In the genomic region with DNA sequence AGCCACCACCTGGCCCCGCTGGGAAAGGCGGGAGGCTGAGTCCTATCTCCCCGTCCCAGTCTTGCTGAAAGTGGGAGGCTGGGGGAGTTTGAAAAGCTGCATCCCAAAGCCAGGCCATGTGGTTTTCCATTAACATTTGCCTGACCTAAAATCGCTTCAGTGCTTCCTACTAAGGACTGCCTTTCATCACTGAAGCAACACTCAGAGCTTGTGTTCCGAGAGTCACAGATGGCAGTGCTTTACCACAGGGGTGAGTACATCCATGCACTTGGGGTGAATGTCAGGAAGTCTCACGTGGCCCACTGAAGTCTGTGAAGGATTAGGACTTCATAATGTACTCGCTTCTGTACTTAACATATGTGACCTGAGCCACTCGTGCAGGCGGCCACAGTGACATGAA, we compare ENCODE assay signal across 21 cellular contexts. TPM values are rescaled to one million over a fixed set of nuclear protein-coding genes. Genes with fewer than 3 reads are reported as not detected.
"Had no signal": no experiment of that assay in that cellular context is flagged by ENCODE, and none has a peak within 500 bp of the region (broad histone marks: within the 10 kb centered on the region; RNA-seq: fewer than 3 reads in every experiment).

No MANE protein-coding gene starts in this region.

- H3K9me3 ChIP-seq: gastroesophageal sphincter, psoas muscle, stomach, uterus had no signal

- H3K4me1 Mint-ChIP-seq: activated T-helper 17 cell treated with anti-CD3 and anti-CD28 coated beads, Interleukin-2, amount 50 U/mL, for 72 hours; naive thymus-derived CD8-positive, alpha-beta T cell had no signal

- H3K4me1 ChIP-seq: psoas muscle, uterus had no signal

- H3K4me3 Mint-ChIP-seq: activated T-helper 17 cell treated with anti-CD3 and anti-CD28 coated beads, Interleukin-2, amount 50 U/mL, for 72 hours; naive thymus-derived CD8-positive, alpha-beta T cell had no signal

- H3K27me3 Mint-ChIP-seq: activated T-helper 17 cell treated with anti-CD3 and anti-CD28 coated beads, Interleukin-2, amount 50 U/mL, for 72 hours had no signal

- FAIRE-seq: bronchial epithelial cell, islet of Langerhans had no signal

- DNase-seq: activated CD4-positive, alpha-beta T cell treated with anti-CD3 and anti-CD28 coated beads, Interleukin-2, amount 50 U/mL, for 4 hours; activated CD4-positive, CD25-positive, alpha-beta regulatory T cell treated with anti-CD3 and anti-CD28 coated beads, Interleukin-2, amount 50 U/mL, for 72 hours; activated naive CD4-positive, alpha-beta T cell treated with Interleukin-2 at 50 U/mL for 16 hours; activated T-cell treated with anti-CD3 and anti-CD28 coated beads for 4 hours; anterior cingulate cortex; dermis blood vessel endothelial cell; erythroblast; left ventricle myocardium inferior; nucleus accumbens; psoas muscle; spleen; stimulated activated CD4-positive, alpha-beta T cell treated with anti-CD3 and anti-CD28 coated beads, Interleukin-2, amount 100 ng/mL, for 24 hours; stomach; T-helper 9 cell; uterus had no signal

- H3K27ac ChIP-seq: gastroesophageal sphincter, left ventricle myocardium inferior, psoas muscle, spleen, stomach, uterus had no signal

- H3K27ac Mint-ChIP-seq: activated T-helper 17 cell treated with anti-CD3 and anti-CD28 coated beads, Interleukin-2, amount 50 U/mL, for 72 hours had no signal

- ATAC-seq: activated T-helper 17 cell treated with anti-CD3 and anti-CD28 coated beads, Interleukin-2, amount 50 U/mL, for 72 hours; gastroesophageal sphincter; naive thymus-derived CD8-positive, alpha-beta T cell; psoas muscle; sciatic nerve had no signal

- H3K27me3 ChIP-seq: gastroesophageal sphincter, uterus had no signal

- H3K36me3 ChIP-seq: gastroesophageal sphincter, left ventricle myocardium inferior, spleen, stomach, uterus had no signal

- H3K4me3 ChIP-seq: gastroesophageal sphincter, left ventricle myocardium inferior, psoas muscle, spleen, stomach, uterus had no signal

RNA-seq across cellular contexts. Expression of a gene that starts 43.3 kb away (rescaled TPM):
- total RNA-seq: activated T-helper 17 cell treated with anti-CD3 and anti-CD28 coated beads, Interleukin-2, amount 50 U/mL, for 72 hours had no signal
